In genomic region chr7:111137296-111138195, GRCh38 we compare ENCODE assay signal across 9 cellular contexts. TPM values are rescaled to one million over a fixed set of nuclear protein-coding genes. Genes with fewer than 3 reads are reported as not detected.
DNase-seq lines count a peak whose midpoint lies in the region; ATAC-seq and TF ChIP-seq lines count a peak whose summit lies in the region.
"Had no signal": no experiment of that assay in that cellular context is flagged by ENCODE, and none has a peak within 500 bp of the region (broad histone marks: within the 10 kb centered on the region; RNA-seq: fewer than 3 reads in every experiment).

No MANE protein-coding gene starts in this region.

- no peaks in the 10 kb centered on the region for H4K20me1 ChIP-seq in BLaER1
- H4K20me1 ChIP-seq in MM.1S (ENCODE audit: insufficient read depth, low read length): no peaks in the 10 kb centered on the region

- peak overlapping the region; percentile 61 for H3K4me2 ChIP-seq in BLaER1
- no peak overlapping the region for H3K4me2 ChIP-seq in MM.1S (ENCODE audit: low read depth, low read length)

- H3K4me1 Mint-ChIP-seq in activated T-helper 17 cell treated with anti-CD3 and anti-CD28 coated beads, Interleukin-2, amount 50 U/mL, for 72 hours: peaks cover 11% of the 10 kb centered on the region

- H3K9ac ChIP-seq in BLaER1 (no peak overlapping the region), MM.1S (ENCODE audit: low read length) (no peak overlapping the region)

- H3K27ac Mint-ChIP-seq in activated T-helper 17 cell treated with anti-CD3 and anti-CD28 coated beads, Interleukin-2, amount 50 U/mL, for 72 hours: peak overlapping the region; percentile 97

- no peaks in the 10 kb centered on the region for H3K27me3 Mint-ChIP-seq in activated T-helper 17 cell treated with anti-CD3 and anti-CD28 coated beads, Interleukin-2, amount 50 U/mL, for 72 hours

- no peaks in the 10 kb centered on the region for H3K9me3 Mint-ChIP-seq in activated T-helper 17 cell treated with anti-CD3 and anti-CD28 coated beads, Interleukin-2, amount 50 U/mL, for 72 hours

- H3K79me2 ChIP-seq in MM.1S (ENCODE audit: low read length): no peaks in the 10 kb centered on the region

- H3F3A ChIP-seq in MM.1S (ENCODE audit: insufficient read depth, low read length): no peaks in the 10 kb centered on the region

- H3K4me3 ChIP-seq in BLaER1: no peak overlapping the region
- no peak overlapping the region for H3K4me3 ChIP-seq in MM.1S (ENCODE audit: low read length)

- no peaks in the 10 kb centered on the region for H3K9me2 ChIP-seq in MM.1S (replicated peaks; ENCODE audit: insufficient read depth, low read length)

- DNase-seq in MM.1S (no peak), NCI-H128 (lab: John Stamatoyannopoulos, UW; ENCODE audit: unreplicated experiment) (no peak), NCI-H2196 treated with DMSO at 0.1 percent for 48 hours (lab: John Stamatoyannopoulos, UW; ENCODE audit: unreplicated experiment) (no peak)

- H3K36me3 Mint-ChIP-seq in activated T-helper 17 cell treated with anti-CD3 and anti-CD28 coated beads, Interleukin-2, amount 50 U/mL, for 72 hours (ENCODE audit: low read depth): no peaks in the 10 kb centered on the region

- peak overlapping the region; percentile 84 for H3K4me3 Mint-ChIP-seq in activated T-helper 17 cell treated with anti-CD3 and anti-CD28 coated beads, Interleukin-2, amount 50 U/mL, for 72 hours

- ATAC-seq in GM21360 (IDR thresholded peaks at IDR 0.05; ENCODE audit: unreplicated experiment): peak; percentile 79
- peak; percentile 48 for ATAC-seq in HG03521 (IDR thresholded peaks at IDR 0.05; ENCODE audit: unreplicated experiment)
- peak; percentile 87 for ATAC-seq in activated T-helper 17 cell treated with anti-CD3 and anti-CD28 coated beads, Interleukin-2, amount 50 U/mL, for 72 hours (replicated peaks)

- H3K27me3 ChIP-seq in BLaER1 (no peaks in the 10 kb centered on the region), layer of hippocampus (ENCODE audit: control insufficient read depth, insufficient read depth, low read length) (no peaks in the 10 kb centered on the region), MM.1S (replicated peaks; ENCODE audit: insufficient read depth, low read length) (no peaks in the 10 kb centered on the region)

- H3K36me3 ChIP-seq in BLaER1 (no peaks in the 10 kb centered on the region), MM.1S (replicated peaks; ENCODE audit: insufficient read depth, low read length) (no peaks in the 10 kb centered on the region)

- no peaks in the 10 kb centered on the region for H3K9me3 ChIP-seq in BLaER1
- H3K9me3 ChIP-seq in MM.1S (replicated peaks; ENCODE audit: insufficient read depth, low read length): no peaks in the 10 kb centered on the region

- TF ChIP-seq CTCF in MM.1S (IDR thresholded peaks at IDR 0.05; ENCODE audit: low read length): no peak

- H3K27ac ChIP-seq in BLaER1 (no peak overlapping the region), layer of hippocampus (ENCODE audit: low read depth, low read length) (peak overlapping the region; percentile 50), MM.1S (ENCODE audit: low read length) (no peak overlapping the region)

- H2AFZ ChIP-seq in MM.1S (ENCODE audit: low read length): no peak overlapping the region

- peaks cover 12% of the 10 kb centered on the region for H3K4me1 ChIP-seq in BLaER1
- peaks cover 6% of the 10 kb centered on the region; the same call in 1 of the 2 replicates for H3K4me1 ChIP-seq in MM.1S (ENCODE audit: low read length)

RNA-seq across cellular contexts. Expression of gene LRRN3, which starts 46.6 kb away (rescaled TPM):
- total RNA-seq in activated T-helper 17 cell treated with anti-CD3 and anti-CD28 coated beads, Interleukin-2, amount 50 U/mL, for 72 hours: 10 to 100 TPM in 1 of 2 donors, 1 to 10 TPM in 1; 9.6 to 30.4 TPM
- total RNA-seq: epithelial cell of proximal tubule had no signal
